Comparison of ENCODE assay signal across 37 cellular contexts in the genomic region with DNA sequence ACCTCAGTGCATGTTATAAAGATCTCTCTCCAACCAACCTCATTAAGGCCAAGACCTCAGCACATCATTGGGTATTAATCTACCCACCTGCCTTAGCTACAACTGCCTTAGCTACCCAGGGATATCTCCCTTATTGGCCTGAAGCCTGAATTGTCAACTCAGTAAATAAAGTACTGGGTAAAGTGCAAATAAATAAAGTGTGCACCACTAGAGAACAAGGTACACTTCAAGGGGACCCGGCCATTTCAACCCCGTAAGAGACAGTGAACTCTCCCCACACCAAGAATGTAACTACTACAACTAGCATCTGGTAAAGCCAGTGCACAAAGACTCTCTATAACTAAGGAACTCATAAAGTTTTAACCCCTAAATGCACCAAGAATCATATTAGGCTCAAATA.
"Had no signal": no experiment of that assay in that cellular context is flagged by ENCODE, and none has a peak within 500 bp of the region (broad histone marks: within the 10 kb centered on the region; RNA-seq: fewer than 3 reads in every experiment).

No MANE protein-coding gene starts in this region.

- DNase-seq: activated B cell treated with CpG ODN at 0.5 μM for 24 hours; activated CD4-positive, alpha-beta memory T cell treated with anti-CD3 and anti-CD28 coated beads for 36 hours; activated CD4-positive, alpha-beta T cell treated with anti-CD3 and anti-CD28 coated beads for 4 hours; activated CD4-positive, alpha-beta T cell treated with anti-CD3 and anti-CD28 coated beads, Interleukin-2, amount 10 ng/mL, durations not matched to agents 24 days and 14 days; activated CD4-positive, alpha-beta T cell treated with anti-CD3 and anti-CD28 coated beads, Interleukin-2, amount 50 U/mL, for 1 hour; activated CD4-positive, alpha-beta T cell treated with anti-CD3 and anti-CD28 coated beads, Interleukin-2, amount 50 U/mL, for 4 hours; activated CD4-positive, CD25-positive, alpha-beta regulatory T cell treated with anti-CD3 and anti-CD28 coated beads, Interleukin-2, amount 50 U/mL, for 72 hours; activated CD8-positive, alpha-beta memory T cell treated with anti-CD3 and anti-CD28 coated beads, Interleukin-2, amount 50 U/mL, for 4 hours; activated CD8-positive, alpha-beta T cell treated with anti-CD3 and anti-CD28 coated beads for 36 hours; activated effector memory CD4-positive, alpha-beta T cell treated with anti-CD3 and anti-CD28 coated beads, Interleukin-2, amount 50 U/mL, for 16 hours; activated gamma-delta T cell treated with Interleukin-2 at 50 U/mL for 16 hours; activated naive CD4-positive, alpha-beta T cell; activated naive CD4-positive, alpha-beta T cell treated with anti-CD3 and anti-CD28 coated beads for 36 hours; activated naive CD4-positive, alpha-beta T cell treated with anti-CD3 and anti-CD28 coated beads, Interleukin-2, amount 50 U/mL, for 16 hours; activated naive CD8-positive, alpha-beta T cell treated with anti-CD3 and anti-CD28 coated beads for 36 hours; activated T-cell treated with anti-CD3 and anti-CD28 coated beads for 4 hours; activated T-cell treated with anti-CD3 and anti-CD28 coated beads, Interleukin-2, amount 50 U/mL, for 1 hour; activated T-cell treated with anti-CD3 and anti-CD28 coated beads, Interleukin-2, amount 50 U/mL, for 4 hours; activated T-cell treated with anti-CD3 and anti-CD28 coated beads, Interleukin-2, amount 50 U/mL, for 72 hours; adrenal gland; amniotic stem cell; aorta; caudate nucleus; cerebellar nuclear complex; T-helper 2 cell; T-helper 9 cell had no signal

- H3K4me3 Mint-ChIP-seq: activated B cell treated with CpG ODN at 0.5 μM for 24 hours; activated CD4-positive, alpha-beta memory T cell treated with anti-CD3 and anti-CD28 coated beads for 36 hours; activated CD4-positive, alpha-beta T cell treated with anti-CD3 and anti-CD28 coated beads, Interleukin-2, amount 10 ng/mL, durations not matched to agents 24 days and 14 days; activated CD8-positive, alpha-beta T cell treated with anti-CD3 and anti-CD28 coated beads for 36 hours; activated naive CD4-positive, alpha-beta T cell treated with anti-CD3 and anti-CD28 coated beads for 36 hours; activated naive CD8-positive, alpha-beta T cell treated with anti-CD3 and anti-CD28 coated beads for 36 hours; activated T-cell treated with anti-CD3 and anti-CD28 coated beads, Interleukin-2, amount 50 U/mL, for 4 hours; activated T-cell treated with anti-CD3 and anti-CD28 coated beads, Interleukin-2, amount 50 U/mL, for 72 hours; activated T-helper 1 cell treated with anti-CD3 and anti-CD28 coated beads, Interleukin-12 subunit alpha, Interleukin-12 subunit beta, Interleukin-2, Interleukin-4 antibody, amounts not matched to agents 30 ng/mL and 10 ng/mL and 1 ng/mL, durations not matched to agents 14 hours and 24 hours and 36 hours; activated T-helper 17 cell treated with anti-CD3 and anti-CD28 coated beads, Interleukin-2, amount 50 U/mL, for 72 hours; brain; central memory CD8-positive, alpha-beta T cell; T-helper 1 cell treated with Interleukin-12 subunit alpha and Interleukin-12 subunit beta and Interleukin-4 antibody, amounts not matched to agents 30 μg/mL and 1 μg/mL, for 36 hours; T-helper 2 cell treated with Interferon-gamma antibody and Interleukin-4, amounts not matched to agents 5 μg/mL and 100 μg/mL, for 36 hours had no signal

- H3K27me3 ChIP-seq: adrenal gland, cardiac muscle cell had no signal

- H3K27ac Mint-ChIP-seq: activated B cell treated with CpG ODN at 0.5 μM for 24 hours; activated CD4-positive, alpha-beta memory T cell treated with anti-CD3 and anti-CD28 coated beads for 36 hours; activated CD4-positive, alpha-beta T cell treated with anti-CD3 and anti-CD28 coated beads, Interleukin-2, amount 10 ng/mL, durations not matched to agents 24 days and 14 days; activated CD8-positive, alpha-beta T cell treated with anti-CD3 and anti-CD28 coated beads for 36 hours; activated naive CD4-positive, alpha-beta T cell treated with anti-CD3 and anti-CD28 coated beads for 36 hours; activated naive CD4-positive, alpha-beta T cell treated with anti-CD3 and anti-CD28 coated beads, Interleukin-2, amount 50 U/mL, for 72 hours; activated naive CD8-positive, alpha-beta T cell treated with anti-CD3 and anti-CD28 coated beads for 36 hours; activated T-cell treated with anti-CD3 and anti-CD28 coated beads, Interleukin-2, amount 50 U/mL, for 72 hours; activated T-helper 1 cell treated with anti-CD3 and anti-CD28 coated beads, Interleukin-12 subunit alpha, Interleukin-12 subunit beta, Interleukin-2, Interleukin-4 antibody, amounts not matched to agents 30 ng/mL and 10 ng/mL and 1 ng/mL, durations not matched to agents 14 hours and 24 hours and 36 hours; activated T-helper 17 cell treated with anti-CD3 and anti-CD28 coated beads, Interleukin-2, amount 50 U/mL, for 72 hours; brain; T-helper 1 cell treated with Interleukin-12 subunit alpha and Interleukin-12 subunit beta and Interleukin-4 antibody, amounts not matched to agents 30 μg/mL and 1 μg/mL, for 36 hours; T-helper 2 cell treated with Interferon-gamma antibody and Interleukin-4, amounts not matched to agents 5 μg/mL and 100 μg/mL, for 36 hours had no signal

- H3K9me3 ChIP-seq: adrenal gland had no signal

- FAIRE-seq: bronchial epithelial cell, TTC549 had no signal

- ATAC-seq: activated CD8-positive, alpha-beta T cell treated with anti-CD3 and anti-CD28 coated beads for 36 hours; activated naive CD4-positive, alpha-beta T cell treated with anti-CD3 and anti-CD28 coated beads, Interleukin-2, amount 50 U/mL, for 72 hours; activated T-cell treated with anti-CD3 and anti-CD28 coated beads, Interleukin-2, amount 50 U/mL, for 4 hours; activated T-cell treated with anti-CD3 and anti-CD28 coated beads, Interleukin-2, amount 50 U/mL, for 72 hours; activated T-helper 17 cell treated with anti-CD3 and anti-CD28 coated beads, Interleukin-2, amount 50 U/mL, for 72 hours had no signal

- H3K27ac ChIP-seq: adrenal gland, cardiac muscle cell, VCaP had no signal

- H3K4me3 ChIP-seq: adrenal gland, cardiac muscle cell had no signal

- H3K27me3 Mint-ChIP-seq: activated B cell treated with CpG ODN at 0.5 μM for 24 hours; activated CD4-positive, alpha-beta memory T cell treated with anti-CD3 and anti-CD28 coated beads for 36 hours; activated CD4-positive, alpha-beta T cell treated with anti-CD3 and anti-CD28 coated beads, Interleukin-2, amount 10 ng/mL, durations not matched to agents 24 days and 14 days; activated CD8-positive, alpha-beta T cell treated with anti-CD3 and anti-CD28 coated beads for 36 hours; activated naive CD8-positive, alpha-beta T cell treated with anti-CD3 and anti-CD28 coated beads for 36 hours; activated T-helper 17 cell treated with anti-CD3 and anti-CD28 coated beads, Interleukin-2, amount 50 U/mL, for 72 hours; central memory CD8-positive, alpha-beta T cell had no signal

- H3K4me1 Mint-ChIP-seq: activated B cell treated with CpG ODN at 0.5 μM for 24 hours; activated CD4-positive, alpha-beta T cell treated with anti-CD3 and anti-CD28 coated beads, Interleukin-2, amount 10 ng/mL, durations not matched to agents 24 days and 14 days; activated naive CD8-positive, alpha-beta T cell treated with anti-CD3 and anti-CD28 coated beads for 36 hours; activated T-helper 17 cell treated with anti-CD3 and anti-CD28 coated beads, Interleukin-2, amount 50 U/mL, for 72 hours; brain; central memory CD8-positive, alpha-beta T cell had no signal

- H3K36me3 ChIP-seq: adrenal gland, cardiac muscle cell had no signal

- H3K4me1 ChIP-seq: adrenal gland had no signal

- H3K9me3 Mint-ChIP-seq: activated CD4-positive, alpha-beta T cell treated with anti-CD3 and anti-CD28 coated beads, Interleukin-2, amount 10 ng/mL, durations not matched to agents 24 days and 14 days; activated CD8-positive, alpha-beta T cell treated with anti-CD3 and anti-CD28 coated beads for 36 hours; activated T-helper 1 cell treated with anti-CD3 and anti-CD28 coated beads, Interleukin-12 subunit alpha, Interleukin-12 subunit beta, Interleukin-2, Interleukin-4 antibody, amounts not matched to agents 30 ng/mL and 10 ng/mL and 1 ng/mL, durations not matched to agents 14 hours and 24 hours and 36 hours; activated T-helper 17 cell treated with anti-CD3 and anti-CD28 coated beads, Interleukin-2, amount 50 U/mL, for 72 hours; central memory CD8-positive, alpha-beta T cell; T-helper 1 cell treated with Interleukin-12 subunit alpha and Interleukin-12 subunit beta and Interleukin-4 antibody, amounts not matched to agents 30 μg/mL and 1 μg/mL, for 36 hours had no signal

- H3K36me3 Mint-ChIP-seq: activated CD4-positive, alpha-beta memory T cell treated with anti-CD3 and anti-CD28 coated beads for 36 hours; activated naive CD4-positive, alpha-beta T cell treated with anti-CD3 and anti-CD28 coated beads, Interleukin-2, amount 50 U/mL, for 72 hours; activated naive CD8-positive, alpha-beta T cell treated with anti-CD3 and anti-CD28 coated beads for 36 hours; brain had no signal
